In the genomic region with DNA sequence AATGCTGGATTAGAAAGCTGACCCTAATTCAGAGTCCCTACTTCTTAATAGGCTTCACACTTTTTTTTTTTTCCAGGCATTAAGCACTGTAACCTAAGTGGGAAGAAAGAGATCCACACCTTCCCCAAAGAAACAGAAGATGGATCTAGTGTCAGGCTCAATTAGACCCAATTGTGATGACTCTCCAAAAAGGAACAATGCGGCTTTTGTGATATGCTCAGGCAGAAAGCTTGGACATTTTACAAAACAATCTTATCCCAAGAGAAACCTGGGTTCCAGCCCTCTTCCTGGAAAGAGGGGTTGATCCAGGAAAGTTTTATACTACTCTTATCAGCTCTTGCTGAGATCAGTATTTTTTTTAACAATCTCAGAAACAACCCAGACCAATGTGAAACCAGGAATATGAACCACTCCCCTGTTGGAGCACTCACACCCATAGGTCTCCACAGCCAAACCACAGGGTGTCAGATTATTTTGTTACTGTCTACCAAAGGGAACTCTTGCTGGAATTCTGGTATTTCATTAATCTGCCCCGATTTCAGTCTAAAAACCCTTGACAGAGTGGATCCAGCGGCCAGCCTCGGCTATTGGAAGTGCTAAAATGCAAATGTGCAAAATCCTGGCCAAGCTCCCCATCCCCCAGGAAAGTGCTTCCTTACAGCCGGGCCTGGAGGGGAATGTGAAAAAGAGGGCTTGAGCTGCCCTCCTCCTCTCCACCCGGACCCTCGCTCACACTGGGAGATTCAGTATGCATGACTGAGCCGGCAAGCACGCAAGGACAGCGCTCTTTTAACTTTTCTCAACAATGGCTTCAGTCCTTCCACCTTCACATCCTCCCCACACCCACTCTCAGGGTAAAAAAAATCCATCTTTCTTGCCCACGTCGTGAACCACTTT, we compare ENCODE assay signal across 9 cellular contexts. TPM values are rescaled to one million over a fixed set of nuclear protein-coding genes. Genes with fewer than 3 reads are reported as not detected.
DNase-seq lines count a peak whose midpoint lies in the region; FAIRE-seq and TF ChIP-seq lines count a peak whose summit lies in the region.
"Had no signal": no experiment of that assay in that cellular context is flagged by ENCODE, and none has a peak within 500 bp of the region (broad histone marks: within the 10 kb centered on the region; RNA-seq: fewer than 3 reads in every experiment).

No MANE protein-coding gene starts in this region.

- peaks cover 29% of the 10 kb centered on the region for H3K79me2 ChIP-seq in keratinocyte (ENCODE audit: control insufficient read depth, insufficient read depth, low read length)

- H3K36me3 Mint-ChIP-seq in T-helper 2 cell treated with Interferon-gamma antibody and Interleukin-4, amounts not matched to agents 5 μg/mL and 100 μg/mL, for 36 hours (ENCODE audit: low read depth) = peaks cover 47% of the 10 kb centered on the region
- H3K36me3 Mint-ChIP-seq in brain = peaks cover 15% of the 10 kb centered on the region

- peak overlapping the region; percentile 35 for H3K4me2 ChIP-seq in keratinocyte (ENCODE audit: control insufficient read depth, extremely low read depth, insufficient read depth, low read depth, low read length)

- peaks cover 3% of the 10 kb centered on the region for H3K9me1 ChIP-seq in keratinocyte (ENCODE audit: control insufficient read depth, extremely low read depth, insufficient read depth, low read length)

- H3K27ac ChIP-seq in keratinocyte (ENCODE audit: control insufficient read depth, insufficient read depth, low read length) = no peak overlapping the region
- H3K27ac ChIP-seq: C4-2B had no signal

- dilution Hi-C loops in keratinocyte (cut with MboI; ENCODE audit: extremely low pct_ligation_motif_present, low sequenced_read_pairs) = no loop called here

- no peak for FAIRE-seq in keratinocyte (lab: Jason Lieb, UNC)

- H3K9me3 ChIP-seq in keratinocyte (ENCODE audit: control insufficient read depth, low read depth, low read length) = no peaks in the 10 kb centered on the region

- H3K9ac ChIP-seq in keratinocyte (ENCODE audit: control insufficient read depth, extremely low read depth, insufficient read depth, low read length) = no peak overlapping the region

- TF ChIP-seq CTCF in brain (conservative IDR thresholded peaks at IDR 0.05) (no peak), keratinocyte (optimal IDR thresholded peaks at IDR 0.05 in 1 of 3, IDR thresholded peaks at IDR 0.05 in 1 of 3, conservative IDR thresholded peaks at IDR 0.05 in 1 of 3; ENCODE audit: extremely low read depth in 1 of 3, insufficient read depth in 2 of 3, low read length in 3 of 3) (no peak)

- H3K4me3 Mint-ChIP-seq in T-helper 2 cell treated with Interferon-gamma antibody and Interleukin-4, amounts not matched to agents 5 μg/mL and 100 μg/mL, for 36 hours = peak overlapping the region; percentile 87
- peak overlapping the region; percentile 86 to 93 (median 91) for H3K4me3 Mint-ChIP-seq in brain

- no peak overlapping the region for H3K4me3 ChIP-seq in keratinocyte (ENCODE audit: control insufficient read depth in 2 of 3, extremely low read depth in 1 of 3, insufficient read depth in 2 of 3, low read depth in 1 of 3, low read length in 3 of 3)

- no peaks in the 10 kb centered on the region for H3K36me3 ChIP-seq in keratinocyte (ENCODE audit: control insufficient read depth in 2 of 2, extremely low read depth in 1 of 2, insufficient read depth in 2 of 2, low read length in 2 of 2)

- no peak for DNase-seq in T-helper 2 cell treated with Interferon-gamma antibody and Interleukin-4, amounts not matched to agents 5 μg/mL and 100 μg/mL, for 36 hours (ENCODE audit: low spot score)
- no peak for DNase-seq in T-helper 2 cell
- DNase-seq in keratinocyte (ENCODE audit: low read depth, low spot score) = no peak
- peak; percentile 86 for DNase-seq in superior temporal gyrus (ENCODE audit: extremely low spot score)
- DNase-seq in NCI-H1417 (lab: John Stamatoyannopoulos, UW) = no peak
- no peak for DNase-seq in NCI-H128 (lab: John Stamatoyannopoulos, UW; ENCODE audit: unreplicated experiment)
- DNase-seq in NCI-H1105 (lab: John Stamatoyannopoulos, UW) = no peak

- no peaks in the 10 kb centered on the region for H3K9me3 Mint-ChIP-seq in T-helper 2 cell treated with Interferon-gamma antibody and Interleukin-4, amounts not matched to agents 5 μg/mL and 100 μg/mL, for 36 hours
- no peaks in the 10 kb centered on the region for H3K9me3 Mint-ChIP-seq in brain

- H3K27me3 Mint-ChIP-seq in T-helper 2 cell treated with Interferon-gamma antibody and Interleukin-4, amounts not matched to agents 5 μg/mL and 100 μg/mL, for 36 hours (ENCODE audit: low read depth) = no peaks in the 10 kb centered on the region
- H3K27me3 Mint-ChIP-seq in brain = peaks cover 17% of the 10 kb centered on the region

- no peak overlapping the region for H3K27ac Mint-ChIP-seq in T-helper 2 cell treated with Interferon-gamma antibody and Interleukin-4, amounts not matched to agents 5 μg/mL and 100 μg/mL, for 36 hours
- peak overlapping the region; percentile 63 to 97 (median 87) for H3K27ac Mint-ChIP-seq in brain

- peaks cover 54% of the 10 kb centered on the region for H3K4me1 Mint-ChIP-seq in T-helper 2 cell treated with Interferon-gamma antibody and Interleukin-4, amounts not matched to agents 5 μg/mL and 100 μg/mL, for 36 hours (ENCODE audit: low read depth)
- H3K4me1 Mint-ChIP-seq in brain = peaks cover 75% of the 10 kb centered on the region

- no peak overlapping the region for H2AFZ ChIP-seq in keratinocyte (ENCODE audit: control insufficient read depth, low read length)

- peaks cover 51% of the 10 kb centered on the region for H3K4me1 ChIP-seq in keratinocyte (ENCODE audit: control insufficient read depth, extremely low read depth, insufficient read depth, low read length)

- H3K27me3 ChIP-seq in keratinocyte (ENCODE audit: control insufficient read depth, extremely low read depth, insufficient read depth, low read length) = no peaks in the 10 kb centered on the region

- peaks cover 9% of the 10 kb centered on the region for H4K20me1 ChIP-seq in keratinocyte (ENCODE audit: control insufficient read depth, extremely low read depth, insufficient read depth, low read length)

RNA-seq across cellular contexts. Expression of a gene that starts 4.0 kb away (rescaled TPM):
- polyA plus RNA-seq in brain (ENCODE audit: insufficient read depth, low read depth, low replicate concordance) (9.3 TPM), keratinocyte (1.8 to 3.0 TPM (median 2.1 TPM) in 3 replicates)
- 2.0 TPM for polyA plus RNA-seq in keratinocyte (2011; ENCODE audit: low read depth)
- 1.4 and 2.4 TPM in 2 replicates for polyA plus RNA-seq in keratinocyte (2011; cell fraction: cytosol; rRNA removed)
- polyA plus RNA-seq in keratinocyte (2011; cell fraction: nucleus; rRNA removed) = 1.6 and 1.7 TPM in 2 replicates
- 2.3 and 3.0 TPM in 2 replicates for polyA plus RNA-seq in keratinocyte (2012; ENCODE audit: low replicate concordance)
- 3.6 to 8.7 TPM (median 4.6 TPM) in 3 replicates for polyA minus RNA-seq in keratinocyte
- polyA minus RNA-seq in keratinocyte (2011; cell fraction: cytosol; rRNA and poly(A)+ RNA removed) = 7.9 TPM
- 2.3 and 2.6 TPM in 2 replicates for polyA minus RNA-seq in keratinocyte (2011; cell fraction: nucleus; rRNA and poly(A)+ RNA removed)

RNA-seq across cellular contexts. Expression of a gene that starts 38.7 kb away (rescaled TPM):
- 4.1 TPM for polyA plus RNA-seq in brain (ENCODE audit: insufficient read depth, low read depth, low replicate concordance)
- polyA plus RNA-seq in keratinocyte = 11.9 to 27.8 TPM (median 12.3 TPM) in 3 replicates
- polyA plus RNA-seq in keratinocyte (2011; ENCODE audit: low read depth) = 3.8 TPM
- 9.2 and 13.1 TPM in 2 replicates for polyA plus RNA-seq in keratinocyte (2011; cell fraction: cytosol; rRNA removed)
- polyA plus RNA-seq in keratinocyte (2011; cell fraction: nucleus; rRNA removed) = 24.7 and 30.9 TPM in 2 replicates
- polyA plus RNA-seq in keratinocyte (2012; ENCODE audit: low replicate concordance) = 5.4 and 32.2 TPM in 2 replicates
- 14.2 to 51.2 TPM (median 17.0 TPM) in 3 replicates for polyA minus RNA-seq in keratinocyte
- 18.2 TPM for polyA minus RNA-seq in keratinocyte (2011; cell fraction: cytosol; rRNA and poly(A)+ RNA removed)
- 21.0 and 28.8 TPM in 2 replicates for polyA minus RNA-seq in keratinocyte (2011; cell fraction: nucleus; rRNA and poly(A)+ RNA removed)
